ENCODE assay signal across 8 cellular contexts in genomic region chr18:3062798-3063563, GRCh38. TPM values are rescaled to one million over a fixed set of nuclear protein-coding genes. Genes with fewer than 3 reads are reported as not detected.
DNase-seq lines count a peak whose midpoint lies in the region; ATAC-seq and TF ChIP-seq lines count a peak whose summit lies in the region.

No MANE protein-coding gene starts in this region.

- no peaks in the 10 kb centered on the region for H3K36me3 ChIP-seq in mesendoderm (ENCODE audit: control insufficient read depth, insufficient read depth, low read length)

- no peak overlapping the region for H3K23ac ChIP-seq in mesendoderm (ENCODE audit: low read length)

- no peaks in the 10 kb centered on the region for H3K27me3 ChIP-seq in AG04450 (ENCODE audit: control insufficient read depth, insufficient read depth, low read length)
- no peaks in the 10 kb centered on the region for H3K27me3 ChIP-seq in mesendoderm (ENCODE audit: insufficient read depth, low read length, poor library complexity)

- peak; percentile 81 for TF ChIP-seq CTCF in AG04450 (IDR thresholded peaks at IDR 0.05; ENCODE audit: low read depth, low read length)

- H3K36me3 Mint-ChIP-seq in activated CD4-positive, alpha-beta T cell treated with anti-CD3 and anti-CD28 coated beads, Interleukin-2, amount 10 ng/mL, durations not matched to agents 7 days and 5 days (ENCODE audit: low read depth): peaks cover 2% of the 10 kb centered on the region

- no peaks in the 10 kb centered on the region for H3K79me2 ChIP-seq in mesendoderm (ENCODE audit: control insufficient read depth, insufficient read depth, low read length)

- POLR2A ChIA-PET in AG04450 (lab: Yijun Ruan, JAX): interaction anchor here (1.0 kb wide), 1 partner anchor 64 kb away, joined by 6 read pairs; no protein-coding TSS in a partner anchor
- POLR2A ChIA-PET in activated CD4-positive, alpha-beta T cell treated with anti-CD3 and anti-CD28 coated beads, Interleukin-2, amount 10 ng/mL, durations not matched to agents 7 days and 5 days (lab: Charles Lee): interaction anchor here (0.6 to 1.9 kb wide), 6 partner anchors 12 to 104 kb away, joined by 3 to 5 read pairs (median 3); no protein-coding TSS in a partner anchor

- H3K9me3 Mint-ChIP-seq in activated CD4-positive, alpha-beta T cell treated with anti-CD3 and anti-CD28 coated beads, Interleukin-2, amount 10 ng/mL, durations not matched to agents 7 days and 5 days: no peaks in the 10 kb centered on the region

- no peak overlapping the region for H4K5ac ChIP-seq in mesendoderm (ENCODE audit: low read length)

- peaks cover 2% of the 10 kb centered on the region for H3K9me3 ChIP-seq in AG04450 (ENCODE audit: control insufficient read depth, insufficient read depth, low read length)

- no peak for DNase-seq in AG04450 (ENCODE audit: low read depth, low spot score)
- peak; percentile 18 for DNase-seq in NCI-H1694 (lab: John Stamatoyannopoulos, UW)
- DNase-seq in activated CD4-positive, alpha-beta T cell treated with anti-CD3 and anti-CD28 coated beads, Interleukin-2, amount 10 ng/mL, durations not matched to agents 7 days and 5 days: peak; percentile 84
- peak; percentile 74 for DNase-seq in ecto neural progenitor cell (ENCODE audit: low spot score)
- peak; percentile 68 for DNase-seq in mesendoderm
- peak; percentile 83 for DNase-seq in stimulated activated CD8-positive, alpha-beta memory T cell treated with anti-CD3 and anti-CD28 coated beads, Interleukin-4, amount 100 ng/mL, for 48 hours

- no peaks in the 10 kb centered on the region for H3K79me1 ChIP-seq in mesendoderm (ENCODE audit: low read length)

- no peak overlapping the region for H3K4ac ChIP-seq in mesendoderm (ENCODE audit: low read depth, low read length)

- H3K56ac ChIP-seq in mesendoderm (ENCODE audit: low read length): no peak overlapping the region

- peaks cover 70% of the 10 kb centered on the region for H3K4me1 Mint-ChIP-seq in activated CD4-positive, alpha-beta T cell treated with anti-CD3 and anti-CD28 coated beads, Interleukin-2, amount 10 ng/mL, durations not matched to agents 7 days and 5 days

- H3K9ac ChIP-seq in mesendoderm (ENCODE audit: low read length): no peak overlapping the region

- CTCF ChIA-PET in AG04450 (lab: Charles Lee): interaction anchor here (0.6 to 4.0 kb wide), 32 partner anchors 11 to 156 kb away, joined by 3 to 23 read pairs (median 3); no protein-coding TSS in a partner anchor
- CTCF ChIA-PET in activated CD4-positive, alpha-beta T cell treated with anti-CD3 and anti-CD28 coated beads, Interleukin-2, amount 10 ng/mL, durations not matched to agents 7 days and 5 days (lab: Charles Lee): interaction anchor here (0.6 to 7.4 kb wide), 35 partner anchors 10 to 183 kb away, joined by 3 to 83 read pairs (median 5); no protein-coding TSS in a partner anchor

- no peak overlapping the region for H3K18ac ChIP-seq in mesendoderm (ENCODE audit: low read length)

- no peaks in the 10 kb centered on the region for H3K4me1 ChIP-seq in mesendoderm (ENCODE audit: control insufficient read depth, low read depth, low read length)

- no CpG with 5 or more reads among the region's 16 CpGs for WGBS in mesendoderm (ENCODE audit: extremely low coverage, insufficient coverage, low lambda C conversion rate)

- no peak overlapping the region for H2BK5ac ChIP-seq in mesendoderm (ENCODE audit: low read length)

- H2BK120ac ChIP-seq in mesendoderm (ENCODE audit: low read depth, low read length): no peak overlapping the region

- ATAC-seq in GM18517 (IDR thresholded peaks at IDR 0.05; ENCODE audit: unreplicated experiment): peak; percentile 46
- no peak for ATAC-seq in GM21360 (IDR thresholded peaks at IDR 0.05; ENCODE audit: unreplicated experiment)

- peak overlapping the region; percentile 73 for H3K4me3 Mint-ChIP-seq in activated CD4-positive, alpha-beta T cell treated with anti-CD3 and anti-CD28 coated beads, Interleukin-2, amount 10 ng/mL, durations not matched to agents 7 days and 5 days

- H3K4me3 ChIP-seq in AG04450 (ENCODE audit: low read depth, low read length) (no peak overlapping the region), mesendoderm (ENCODE audit: low read length) (no peak overlapping the region)

- H2AK5ac ChIP-seq in mesendoderm (ENCODE audit: low read length): no peak overlapping the region

- peak overlapping the region; percentile 94 for H3K27ac Mint-ChIP-seq in activated CD4-positive, alpha-beta T cell treated with anti-CD3 and anti-CD28 coated beads, Interleukin-2, amount 10 ng/mL, durations not matched to agents 7 days and 5 days

- H3K4me2 ChIP-seq in mesendoderm (ENCODE audit: low read length): no peak overlapping the region

- no peak overlapping the region for H2BK15ac ChIP-seq in mesendoderm (replicated peaks; ENCODE audit: low read depth)

- no peaks in the 10 kb centered on the region for H3K27me3 Mint-ChIP-seq in activated CD4-positive, alpha-beta T cell treated with anti-CD3 and anti-CD28 coated beads, Interleukin-2, amount 10 ng/mL, durations not matched to agents 7 days and 5 days

- H4K8ac ChIP-seq in mesendoderm (ENCODE audit: low read depth, low read length): no peak overlapping the region

- H3K27ac ChIP-seq in AG04450 (ENCODE audit: low read depth, low read length) (no peak overlapping the region), mesendoderm (ENCODE audit: low read depth, low read length) (no peak overlapping the region)

RNA-seq across cellular contexts. Expression of gene LPIN2, which starts 50.0 kb away (rescaled TPM):
- polyA plus RNA-seq in AG04450 (2011; rRNA removed): 41.9 and 46.7 TPM in 2 replicates
- 40.2 and 47.5 TPM in 2 replicates for polyA minus RNA-seq in AG04450 (2011; rRNA and poly(A)+ RNA removed)
- 100 to 1,000 TPM in 1 of 2 experiments, 10 to 100 TPM in 1; 99.6 to 106 TPM for total RNA-seq in activated CD4-positive, alpha-beta T cell treated with anti-CD3 and anti-CD28 coated beads, Interleukin-2, amount 10 ng/mL, durations not matched to agents 7 days and 5 days
- 7.8 TPM for polyA plus RNA-seq in mesendoderm (2013, experiment 1 of 2)
- 8.8 TPM for polyA plus RNA-seq in mesendoderm (2013, experiment 2 of 2)
